ENCODE assay signal across 28 cellular contexts in the genomic region with DNA sequence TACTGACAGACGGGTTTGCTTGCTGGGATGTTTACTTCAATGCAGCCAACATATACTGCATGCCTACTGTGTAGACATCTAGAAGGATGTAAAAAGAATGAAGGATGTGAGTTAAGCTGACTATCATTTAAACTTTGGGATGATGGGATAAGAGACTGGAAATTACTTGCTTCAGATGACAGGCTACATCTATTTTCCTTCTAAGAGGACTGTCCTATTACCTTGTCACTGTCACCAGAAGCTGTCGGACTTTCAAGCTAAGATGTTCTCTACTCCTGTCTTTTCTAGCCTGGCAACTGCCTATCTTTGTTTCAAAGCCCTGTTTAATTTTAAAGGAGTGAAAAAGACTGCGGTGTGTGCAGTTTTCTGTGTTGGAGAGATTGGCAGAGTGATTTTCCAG.
"Had no signal": no experiment of that assay in that cellular context is flagged by ENCODE, and none has a peak within 500 bp of the region (broad histone marks: within the 10 kb centered on the region; RNA-seq: fewer than 3 reads in every experiment).

No MANE protein-coding gene starts in this region.

- DNase-seq: stimulated activated CD4-positive, alpha-beta T cell treated with anti-CD3 and anti-CD28 coated beads, Interleukin-2, amount 100 ng/mL, for 24 hours; stimulated activated CD4-positive, alpha-beta T cell treated with anti-CD3 and anti-CD28 coated beads, Interleukin-2, amount 100 ng/mL, for 48 hours; stimulated activated CD4-positive, alpha-beta T cell treated with anti-CD3 and anti-CD28 coated beads, Interleukin-4, amount 100 ng/mL, for 1 hour; stimulated activated CD4-positive, alpha-beta T cell treated with anti-CD3 and anti-CD28 coated beads, Interleukin-4, amount 100 ng/mL, for 24 hours; stimulated activated CD4-positive, alpha-beta T cell treated with anti-CD3 and anti-CD28 coated beads, Interleukin-4, amount 100 ng/mL, for 4 hours; stimulated activated naive B cell treated with anti-CD40 and anti-IgM and Interleukin-4, amounts not matched to agents 10 μg/mL and 1 μg/mL and 100 μg/mL, for 72 hours; stimulated activated naive CD4-positive, alpha-beta T cell; stimulated activated naive CD4-positive, alpha-beta T cell treated with Interleukin-2 at 50 U/mL for 16 hours; stimulated activated naive CD8-positive, alpha-beta T cell treated with anti-CD3 and anti-CD28 coated beads, Interleukin-15, amount 100 ng/mL, for 72 hours; stimulated activated naive CD8-positive, alpha-beta T cell treated with anti-CD3 and anti-CD28 coated beads, Interleukin-15, Interleukin-2, amounts not matched to agents 100 U/mL and 50 U/mL, for 24 hours; stomach; substantia nigra; testis; thyroid gland; tibial artery; transverse colon; trophoblast cell; upper lobe of left lung; upper lobe of right lung; uterus had no signal

- H3K4me3 ChIP-seq: stomach, suprapubic skin, testis, thoracic aorta, thyroid gland, tibial artery, tibial nerve, transverse colon, upper lobe of left lung, upper lobe of right lung, uterus, vagina had no signal

- H3K27ac Mint-ChIP-seq: stimulated activated effector memory CD8-positive, alpha-beta T cell treated with anti-CD3 and anti-CD28 coated beads, Interleukin-12 subunit alpha, Interleukin-12 subunit beta, amount 100 ng/mL, for 72 hours; stimulated activated naive CD8-positive, alpha-beta T cell treated with anti-CD3 and anti-CD28 coated beads, Interleukin-15, amount 100 ng/mL, for 72 hours; stimulated activated naive CD8-positive, alpha-beta T cell treated with anti-CD3 and anti-CD28 coated beads, Interleukin-15, Interleukin-2, amounts not matched to agents 100 ng/mL and 50 ng/mL, for 24 hours; type B pancreatic cell had no signal

- H3K27me3 ChIP-seq: stomach, suprapubic skin, testis, thyroid gland, tibial artery, tibial nerve, transverse colon, upper lobe of left lung, upper lobe of right lung, uterus, vagina had no signal

- H3K4me1 ChIP-seq: suprapubic skin, testis, thyroid gland, transverse colon, upper lobe of left lung, upper lobe of right lung, uterus, vagina had no signal

- H3K4me1 Mint-ChIP-seq: stimulated activated effector memory CD8-positive, alpha-beta T cell treated with anti-CD3 and anti-CD28 coated beads, Interleukin-12 subunit alpha, Interleukin-12 subunit beta, amount 100 ng/mL, for 72 hours; stimulated activated naive CD8-positive, alpha-beta T cell treated with anti-CD3 and anti-CD28 coated beads, Interleukin-15, amount 100 ng/mL, for 72 hours had no signal

- H3K9me3 ChIP-seq: testis, thyroid gland, transverse colon, upper lobe of right lung, uterus, vagina had no signal

- H3K27me3 Mint-ChIP-seq: stimulated activated memory B cell treated with anti-CD40 and anti-IgM and Interleukin-4, amounts not matched to agents 10 μg/mL and 1 μg/mL and 100 μg/mL, for 72 hours; stimulated activated naive B cell treated with anti-CD40 and anti-IgM and Interleukin-4, amounts not matched to agents 10 μg/mL and 1 μg/mL and 100 μg/mL, for 72 hours; stimulated activated naive CD8-positive, alpha-beta T cell treated with anti-CD3 and anti-CD28 coated beads, Interleukin-15, amount 100 ng/mL, for 72 hours; stimulated activated naive CD8-positive, alpha-beta T cell treated with anti-CD3 and anti-CD28 coated beads, Interleukin-15, Interleukin-2, amounts not matched to agents 100 ng/mL and 50 ng/mL, for 24 hours; type B pancreatic cell had no signal

- H3K36me3 Mint-ChIP-seq: stimulated activated effector memory CD8-positive, alpha-beta T cell treated with anti-CD3 and anti-CD28 coated beads, Interleukin-12 subunit alpha, Interleukin-12 subunit beta, amount 100 ng/mL, for 72 hours had no signal

- H3K27ac ChIP-seq: stomach, suprapubic skin, testis, thoracic aorta, thyroid gland, tibial artery, tibial nerve, transverse colon, upper lobe of left lung, upper lobe of right lung, uterus, vagina had no signal

- H3K4me3 Mint-ChIP-seq: stimulated activated effector memory CD8-positive, alpha-beta T cell treated with anti-CD3 and anti-CD28 coated beads, Interleukin-12 subunit alpha, Interleukin-12 subunit beta, amount 100 ng/mL, for 72 hours; stimulated activated memory B cell treated with anti-CD40 and anti-IgM and Interleukin-4, amounts not matched to agents 10 μg/mL and 1 μg/mL and 100 μg/mL, for 72 hours; stimulated activated naive B cell treated with anti-CD40 and anti-IgM and Interleukin-4, amounts not matched to agents 10 μg/mL and 1 μg/mL and 100 μg/mL, for 72 hours; stimulated activated naive CD8-positive, alpha-beta T cell treated with anti-CD3 and anti-CD28 coated beads, Interleukin-15, amount 100 ng/mL, for 72 hours; stimulated activated naive CD8-positive, alpha-beta T cell treated with anti-CD3 and anti-CD28 coated beads, Interleukin-15, Interleukin-2, amounts not matched to agents 100 ng/mL and 50 ng/mL, for 24 hours; type B pancreatic cell had no signal

- H3K36me3 ChIP-seq: stomach, suprapubic skin, thoracic aorta, thyroid gland, tibial artery, tibial nerve, transverse colon, upper lobe of left lung, upper lobe of right lung, uterus, vagina had no signal
